In genomic region chr6:36836771-36837339, GRCh38 we compare ENCODE assay signal across 20 cellular contexts. TPM values are rescaled to one million over a fixed set of nuclear protein-coding genes. Genes with fewer than 3 reads are reported as not detected.
"Had no signal": no experiment of that assay in that cellular context is flagged by ENCODE, and none has a peak within 500 bp of the region (broad histone marks: within the 10 kb centered on the region; RNA-seq: fewer than 3 reads in every experiment).

No MANE protein-coding gene starts in this region.

- DNase-seq: dermis blood vessel endothelial cell; effector CD4-positive, alpha-beta T cell; endodermal cell; erythroblast; foreskin keratinocyte; immature natural killer cell; mucosa of descending colon; ovary; spleen; stimulated activated CD4-positive, alpha-beta T cell treated with anti-CD3 and anti-CD28 coated beads, Interleukin-15, amount 100 ng/mL, for 24 hours; stimulated activated CD4-positive, alpha-beta T cell treated with anti-CD3 and anti-CD28 coated beads, Interleukin-1b, Interleukin-23, amount 100 ng/mL, for 48 hours; stimulated activated CD4-positive, alpha-beta T cell treated with anti-CD3 and anti-CD28 coated beads, Interleukin-4, amount 100 ng/mL, for 24 hours; tibial artery; upper lobe of left lung; uterus had no signal

- H3K9me3 ChIP-seq: mucosa of descending colon, ovary, tibial artery, upper lobe of left lung, uterus had no signal

- H3K4me1 ChIP-seq: foreskin keratinocyte had no signal

- H3K9me3 Mint-ChIP-seq: immature natural killer cell; naive thymus-derived CD8-positive, alpha-beta T cell; neural crest cell; stimulated activated naive CD8-positive, alpha-beta T cell treated with anti-CD3 and anti-CD28 coated beads, Interleukin-15, Interleukin-2, amounts not matched to agents 100 ng/mL and 50 ng/mL, for 24 hours had no signal

- H3K27me3 ChIP-seq: ovary, tibial artery, uterus had no signal

- ATAC-seq: foreskin keratinocyte; mucosa of descending colon; naive thymus-derived CD8-positive, alpha-beta T cell; sciatic nerve; stimulated activated memory B cell treated with anti-CD40 and anti-IgM and Interleukin-4, amounts not matched to agents 10 μg/mL and 1 μg/mL and 100 μg/mL, for 72 hours had no signal

- H3K4me3 ChIP-seq: mucosa of descending colon, ovary, spleen, tibial artery, upper lobe of left lung, uterus had no signal

- H3K27ac Mint-ChIP-seq: endodermal cell; immature natural killer cell; stimulated activated memory B cell treated with anti-CD40 and anti-IgM and Interleukin-4, amounts not matched to agents 10 μg/mL and 1 μg/mL and 100 μg/mL, for 72 hours; stimulated activated naive CD8-positive, alpha-beta T cell treated with anti-CD3 and anti-CD28 coated beads, Interleukin-15, Interleukin-2, amounts not matched to agents 100 ng/mL and 50 ng/mL, for 24 hours had no signal

- H3K27ac ChIP-seq: foreskin keratinocyte, ovary, spleen, tibial artery, upper lobe of left lung, uterus had no signal

- H3K4me3 Mint-ChIP-seq: endodermal cell; stimulated activated memory B cell treated with anti-CD40 and anti-IgM and Interleukin-4, amounts not matched to agents 10 μg/mL and 1 μg/mL and 100 μg/mL, for 72 hours; stimulated activated naive CD8-positive, alpha-beta T cell treated with anti-CD3 and anti-CD28 coated beads, Interleukin-15, Interleukin-2, amounts not matched to agents 100 ng/mL and 50 ng/mL, for 24 hours had no signal

- H3K36me3 ChIP-seq: ovary, spleen, tibial artery, upper lobe of left lung, uterus had no signal

- H3K36me3 Mint-ChIP-seq: stimulated activated memory B cell treated with anti-CD40 and anti-IgM and Interleukin-4, amounts not matched to agents 10 μg/mL and 1 μg/mL and 100 μg/mL, for 72 hours had no signal

RNA-seq across cellular contexts. Expression of gene CPNE5, which starts 2.4 kb away (rescaled TPM):
- total RNA-seq: foreskin keratinocyte had no signal
